In genomic region chr7:2363283-2363682, GRCh38 we compare ENCODE assay signal across 1 cellular context.
TF ChIP-seq lines count a peak whose summit lies in the region.

No MANE protein-coding gene starts in this region.

TF ChIP-seq in GM23338, 12 proteins besides CTCF, POLR2A, EP300 and RAD21 (continued from another document):
- TF ChIP-seq ZNF462 (CRISPR knock-in tag; IDR thresholded peaks at IDR 0.05) (no peak), EZH2phosphoT487 (IDR thresholded peaks at IDR 0.05; ENCODE audit: unreplicated experiment) (no peak), ZNF114 (CRISPR knock-in tag; IDR thresholded peaks at IDR 0.05) (no peak), ZNF331 (CRISPR knock-in tag; IDR thresholded peaks at IDR 0.05; ENCODE audit: low read depth) (no peak), EZH2 (IDR thresholded peaks at IDR 0.05; ENCODE audit: low read depth, unreplicated experiment) (no peak), POLR2AphosphoS5 (IDR thresholded peaks at IDR 0.05; ENCODE audit: low read depth) (no peak), CREB1 (CRISPR knock-in tag; IDR thresholded peaks at IDR 0.05; ENCODE audit: low read depth) (no peak), NANOG (IDR thresholded peaks at IDR 0.05; ENCODE audit: borderline replicate concordance) (no peak), JUNB (IDR thresholded peaks at IDR 0.05; ENCODE audit: unreplicated experiment) (no peak)
- TF ChIP-seq, protein P1, sequence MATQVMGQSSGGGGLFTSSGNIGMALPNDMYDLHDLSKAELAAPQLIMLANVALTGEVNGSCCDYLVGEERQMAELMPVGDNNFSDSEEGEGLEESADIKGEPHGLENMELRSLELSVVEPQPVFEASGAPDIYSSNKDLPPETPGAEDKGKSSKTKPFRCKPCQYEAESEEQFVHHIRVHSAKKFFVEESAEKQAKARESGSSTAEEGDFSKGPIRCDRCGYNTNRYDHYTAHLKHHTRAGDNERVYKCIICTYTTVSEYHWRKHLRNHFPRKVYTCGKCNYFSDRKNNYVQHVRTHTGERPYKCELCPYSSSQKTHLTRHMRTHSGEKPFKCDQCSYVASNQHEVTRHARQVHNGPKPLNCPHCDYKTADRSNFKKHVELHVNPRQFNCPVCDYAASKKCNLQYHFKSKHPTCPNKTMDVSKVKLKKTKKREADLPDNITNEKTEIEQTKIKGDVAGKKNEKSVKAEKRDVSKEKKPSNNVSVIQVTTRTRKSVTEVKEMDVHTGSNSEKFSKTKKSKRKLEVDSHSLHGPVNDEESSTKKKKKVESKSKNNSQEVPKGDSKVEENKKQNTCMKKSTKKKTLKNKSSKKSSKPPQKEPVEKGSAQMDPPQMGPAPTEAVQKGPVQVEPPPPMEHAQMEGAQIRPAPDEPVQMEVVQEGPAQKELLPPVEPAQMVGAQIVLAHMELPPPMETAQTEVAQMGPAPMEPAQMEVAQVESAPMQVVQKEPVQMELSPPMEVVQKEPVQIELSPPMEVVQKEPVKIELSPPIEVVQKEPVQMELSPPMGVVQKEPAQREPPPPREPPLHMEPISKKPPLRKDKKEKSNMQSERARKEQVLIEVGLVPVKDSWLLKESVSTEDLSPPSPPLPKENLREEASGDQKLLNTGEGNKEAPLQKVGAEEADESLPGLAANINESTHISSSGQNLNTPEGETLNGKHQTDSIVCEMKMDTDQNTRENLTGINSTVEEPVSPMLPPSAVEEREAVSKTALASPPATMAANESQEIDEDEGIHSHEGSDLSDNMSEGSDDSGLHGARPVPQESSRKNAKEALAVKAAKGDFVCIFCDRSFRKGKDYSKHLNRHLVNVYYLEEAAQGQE (IDR thresholded peaks at IDR 0.05; ENCODE audit: unreplicated experiment) = no peak
- TF ChIP-seq, protein P2, sequence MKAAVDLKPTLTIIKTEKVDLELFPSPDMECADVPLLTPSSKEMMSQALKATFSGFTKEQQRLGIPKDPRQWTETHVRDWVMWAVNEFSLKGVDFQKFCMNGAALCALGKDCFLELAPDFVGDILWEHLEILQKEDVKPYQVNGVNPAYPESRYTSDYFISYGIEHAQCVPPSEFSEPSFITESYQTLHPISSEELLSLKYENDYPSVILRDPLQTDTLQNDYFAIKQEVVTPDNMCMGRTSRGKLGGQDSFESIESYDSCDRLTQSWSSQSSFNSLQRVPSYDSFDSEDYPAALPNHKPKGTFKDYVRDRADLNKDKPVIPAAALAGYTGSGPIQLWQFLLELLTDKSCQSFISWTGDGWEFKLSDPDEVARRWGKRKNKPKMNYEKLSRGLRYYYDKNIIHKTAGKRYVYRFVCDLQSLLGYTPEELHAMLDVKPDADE (IDR thresholded peaks at IDR 0.05) = no peak
